ENCODE assay signal across 1 cellular context in genomic region chr20:55103188-55103587, GRCh38.
TF ChIP-seq lines count a peak whose summit lies in the region.

No MANE protein-coding gene starts in this region.

TF ChIP-seq in K562, 482 proteins besides CTCF, POLR2A, EP300 and RAD21 (continued from another document):
- TF ChIP-seq NCOR1 (IDR thresholded peaks at IDR 0.05) (peak; percentile 84), HOMEZ (CRISPR knock-in tag; IDR thresholded peaks at IDR 0.05) (0 out of 2 replicates have a peak, but pooled peaks have one; percentile 67), ZNF121 (CRISPR knock-in tag; conservative IDR thresholded peaks at IDR 0.05) (no peak), JUN (IDR thresholded peaks at IDR 0.05; ENCODE audit: borderline replicate concordance, low read depth, low read length) (0 out of 2 replicates have a peak, but pooled peaks have one; percentile 19), JUN (CRISPR knock-in tag; IDR thresholded peaks at IDR 0.05; ENCODE audit: borderline replicate concordance) (no peak), RBM14 (IDR thresholded peaks at IDR 0.05; ENCODE audit: borderline replicate concordance, insufficient read depth, low read depth, low read length) (no peak), PHF21A (IDR thresholded peaks at IDR 0.05; ENCODE audit: borderline replicate concordance, low read depth) (no peak), ZNF316 (IDR thresholded peaks at IDR 0.05) (peak; percentile 38), NEUROD1 (IDR thresholded peaks at IDR 0.05; ENCODE audit: borderline replicate concordance, low read depth, low read length, partially characterized antibody) (peak; percentile 74), PYGO2 (tag; IDR thresholded peaks at IDR 0.05) (no peak), ZNF282 (CRISPR knock-in tag; IDR thresholded peaks at IDR 0.05) (no peak), ZNF830 (CRISPR knock-in tag; IDR thresholded peaks at IDR 0.05) (no peak), SFPQ (IDR thresholded peaks at IDR 0.05; ENCODE audit: low read depth, low read length) (no peak), TARDBP (IDR thresholded peaks at IDR 0.05) (no peak), TBL1XR1 (IDR thresholded peaks at IDR 0.05; ENCODE audit: low read length in 2 of 2) (peak in 1 of 2 experiments; percentile 84; a peak in 1 of 4 replicates), TEAD1 (CRISPR knock-in tag; IDR thresholded peaks at IDR 0.05) (peak in 1 of 2 experiments; percentile 65; a peak in 1 of 4 replicates), ZNF143 (CRISPR knock-in tag; IDR thresholded peaks at IDR 0.05) (no peak), FOXO4 (CRISPR knock-in tag; IDR thresholded peaks at IDR 0.05) (no peak)
